In the genomic region with DNA sequence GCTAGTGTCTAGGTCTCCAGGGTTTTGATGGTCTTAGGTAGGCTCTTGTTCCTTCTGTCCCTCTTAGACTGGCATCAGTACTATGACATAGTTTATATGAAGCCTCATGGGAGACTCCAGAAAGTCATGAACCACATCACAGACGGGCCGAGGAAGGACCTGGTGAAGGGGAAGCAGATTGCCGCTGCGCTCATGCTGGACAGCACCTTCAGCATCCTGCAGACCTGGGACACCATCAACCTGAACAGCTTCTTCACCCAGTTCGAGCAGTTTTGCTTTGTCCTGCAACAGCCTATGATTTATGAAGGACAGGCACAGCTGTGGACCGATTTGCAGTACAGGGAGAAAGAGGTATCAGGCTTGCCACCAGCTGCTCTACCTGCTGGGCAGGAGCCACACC, we compare ENCODE assay signal across 17 cellular contexts.
"Had no signal": no experiment of that assay in that cellular context is flagged by ENCODE, and none has a peak within 500 bp of the region (broad histone marks: within the 10 kb centered on the region; RNA-seq: fewer than 3 reads in every experiment).

No MANE protein-coding gene starts in this region.

- H3K36me3 ChIP-seq: neural progenitor cell had no signal

- DNase-seq: activated gamma-delta T cell; activated naive CD8-positive, alpha-beta T cell treated with anti-CD3 and anti-CD28 coated beads, Interleukin-2, amount 10 ng/mL, durations not matched to agents 7 days and 5 days; esophagus squamous epithelium; foreskin fibroblast; islet precursor cell; mesendoderm; stimulated activated CD4-positive, alpha-beta T cell treated with anti-CD3 and anti-CD28 coated beads, Interleukin-2, amount 100 ng/mL, for 48 hours; T-helper 2 cell had no signal

- H3K27me3 ChIP-seq: ascending aorta, dorsolateral prefrontal cortex, esophagus squamous epithelium, left lung, neural progenitor cell, upper lobe of left lung had no signal

- H3K9me3 ChIP-seq: ascending aorta, esophagus squamous epithelium, left lung, upper lobe of left lung had no signal

- FAIRE-seq: endometrium, TTC549 had no signal

- H3K4me3 Mint-ChIP-seq: activated naive CD8-positive, alpha-beta T cell treated with anti-CD3 and anti-CD28 coated beads, Interleukin-2, amount 10 ng/mL, durations not matched to agents 7 days and 5 days; neural progenitor cell; stimulated activated naive CD8-positive, alpha-beta T cell treated with anti-CD3 and anti-CD28 coated beads, Interleukin-15, Interleukin-2, amounts not matched to agents 100 ng/mL and 50 ng/mL, for 24 hours had no signal

- H3K4me2 ChIP-seq: neural progenitor cell had no signal

- H2AFZ ChIP-seq: neural progenitor cell, parathyroid adenoma had no signal

- H3K9me3 Mint-ChIP-seq: activated naive CD8-positive, alpha-beta T cell treated with anti-CD3 and anti-CD28 coated beads, Interleukin-2, amount 10 ng/mL, durations not matched to agents 7 days and 5 days; neural progenitor cell; stimulated activated naive CD8-positive, alpha-beta T cell treated with anti-CD3 and anti-CD28 coated beads, Interleukin-15, Interleukin-2, amounts not matched to agents 100 ng/mL and 50 ng/mL, for 24 hours had no signal

- H3K27ac ChIP-seq: ascending aorta, esophagus squamous epithelium, left lung, neural progenitor cell, parathyroid adenoma had no signal

- H3K4me1 ChIP-seq: ascending aorta, esophagus squamous epithelium, left lung, neural progenitor cell, parathyroid adenoma, upper lobe of left lung had no signal

- H3K27me3 Mint-ChIP-seq: activated naive CD8-positive, alpha-beta T cell treated with anti-CD3 and anti-CD28 coated beads, Interleukin-2, amount 10 ng/mL, durations not matched to agents 7 days and 5 days; stimulated activated naive CD8-positive, alpha-beta T cell treated with anti-CD3 and anti-CD28 coated beads, Interleukin-15, Interleukin-2, amounts not matched to agents 100 ng/mL and 50 ng/mL, for 24 hours had no signal

- H3K27ac Mint-ChIP-seq: activated naive CD8-positive, alpha-beta T cell treated with anti-CD3 and anti-CD28 coated beads, Interleukin-2, amount 10 ng/mL, durations not matched to agents 7 days and 5 days; neural progenitor cell had no signal

- H3K4me3 ChIP-seq: ascending aorta, dorsolateral prefrontal cortex, esophagus squamous epithelium, left lung, neural progenitor cell, upper lobe of left lung had no signal

- H3K9ac ChIP-seq: neural progenitor cell, parathyroid adenoma had no signal
